9 cellular contexts compared by ENCODE assay signal in the genomic region with DNA sequence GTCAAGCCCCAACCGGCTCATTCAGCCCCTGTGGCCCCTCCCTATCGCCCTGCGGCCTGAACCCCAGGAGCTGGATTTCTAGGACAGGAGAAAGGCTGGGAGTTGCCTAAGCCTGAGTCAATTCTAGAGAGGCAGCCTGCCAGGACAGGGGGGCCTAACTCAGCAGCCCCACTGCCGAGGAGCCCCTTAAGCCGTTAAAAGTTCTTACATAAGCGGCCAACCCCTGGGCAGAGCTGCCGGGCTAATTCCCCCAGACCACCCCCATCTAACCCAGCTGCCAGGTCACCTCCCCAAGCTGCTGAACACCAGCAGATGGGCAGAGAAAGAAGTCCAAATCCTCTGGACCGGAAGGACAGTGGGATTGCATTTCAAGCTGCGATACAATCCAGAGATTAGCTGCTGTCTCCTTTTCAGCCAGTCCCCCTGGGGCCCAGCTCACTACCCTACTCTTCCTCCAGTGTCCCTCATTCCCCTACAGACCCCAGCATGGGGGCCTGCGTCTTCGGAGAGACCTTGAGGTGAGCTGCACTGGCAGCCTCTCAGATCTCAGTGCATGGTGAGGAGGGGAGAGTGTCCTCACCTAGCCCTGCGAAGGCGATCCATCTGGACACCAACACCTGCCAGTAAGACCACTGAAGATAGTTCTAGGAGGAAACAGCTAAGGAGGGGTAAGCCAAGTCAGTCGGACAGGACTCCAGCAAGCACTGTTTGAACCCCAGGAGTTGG. TPM values are rescaled to one million over a fixed set of nuclear protein-coding genes. Genes with fewer than 3 reads are reported as not detected.
A peak's percentile ranks its signal among the peaks of the same experiment; 100 is the strongest.
DNase-seq lines count a peak whose midpoint lies in the region; ATAC-seq and TF ChIP-seq lines count a peak whose summit lies in the region.
"Had no signal": no experiment of that assay in that cellular context is flagged by ENCODE, and none has a peak within 500 bp of the region (broad histone marks: within the 10 kb centered on the region; RNA-seq: fewer than 3 reads in every experiment).

No MANE protein-coding gene starts in this region.

- peak overlapping the region; percentile 58 for H3K27ac ChIP-seq in cingulate gyrus (ENCODE audit: low read depth, low read length)

- DNase-seq in DMS 273 treated with DMSO at 0.1 percent for 48 hours (lab: John Stamatoyannopoulos, UW) (peak; percentile 88), MV-4-11 (lab: John Stamatoyannopoulos, UW) (peak; percentile 32), natural killer cell (no peak), AG20443 (ENCODE audit: low spot score) (no peak)
- DNase-seq in stimulated activated CD4-positive, alpha-beta T cell treated with anti-CD3 and anti-CD28 coated beads, Interleukin-15, amount 100 ng/mL, for 24 hours, result no peak

- no peak for TF ChIP-seq CTCF in natural killer cell (IDR thresholded peaks at IDR 0.05)

- peak overlapping the region; percentile 64 to 87 for H3K27ac Mint-ChIP-seq in natural killer cell

- H3K9me3 Mint-ChIP-seq in natural killer cell, result no peaks in the 10 kb centered on the region

- peaks cover 40 to 47% of the 10 kb centered on the region in 2 donors for H3K4me1 Mint-ChIP-seq in natural killer cell

- no peaks in the 10 kb centered on the region for H3K27me3 Mint-ChIP-seq in natural killer cell (ENCODE audit: low read depth in 2 of 2)

- H3K36me3 Mint-ChIP-seq in natural killer cell, result no peaks in the 10 kb centered on the region

- H3K4me3 Mint-ChIP-seq in natural killer cell, result peak overlapping the region; percentile 90

- intact Hi-C loops in natural killer cell (cut with micrococcal nuclease), result loop anchor here (1.0 to 5.0 kb wide), 2 partner anchors 14 to 48 kb away; partner anchors contain the start of gene HILPDA

- ATAC-seq in natural killer cell (no peak), HG03095 (IDR thresholded peaks at IDR 0.05; ENCODE audit: unreplicated experiment) (no peak), GM19397 (IDR thresholded peaks at IDR 0.05; ENCODE audit: unreplicated experiment) (no peak)

RNA-seq across cellular contexts. Expression of gene IMPDH1, which starts 0.9 kb away (rescaled TPM):
- total RNA-seq in natural killer cell, result 10 to 100 TPM; 77.8 to 94.1 (median 89.6) TPM

RNA-seq across cellular contexts. Expression of gene HILPDA, which starts 46.8 kb away (rescaled TPM):
- total RNA-seq in natural killer cell, result 1 to 10 TPM; 1.9 to 5.1 (median 2.3) TPM

RNA-seq across cellular contexts. Expression of gene PRRT4, which starts 47.4 kb away (rescaled TPM):
- total RNA-seq in natural killer cell, result under 1 TPM in 1 of 3 donors, not detected in 2; 0.42 TPM
- total RNA-seq: RPMI7951 had no signal

Comparison
In these comparisons a context has a peak if more than half of its experiments do, and no peak if none do; other contexts are left out.
1. DNase-seq: peak in DMS 273 treated with DMSO at 0.1 percent for 48 hours (single experiment) and MV-4-11 (single experiment); none in natural killer cell (single experiment), AG20443 (single experiment) and stimulated activated CD4-positive, alpha-beta T cell treated with anti-CD3 and anti-CD28 coated beads, Interleukin-15, amount 100 ng/mL, for 24 hours (single experiment).